ENCODE assay signal across 8 cellular contexts in genomic region chr1:36365310-36365895, GRCh38. TPM values are rescaled to one million over a fixed set of nuclear protein-coding genes. Genes with fewer than 3 reads are reported as not detected.
DNase-seq lines count a peak whose midpoint lies in the region; ATAC-seq and TF ChIP-seq lines count a peak whose summit lies in the region.

No MANE protein-coding gene starts in this region.

- peaks cover 60% of the 10 kb centered on the region for H3K4me1 Mint-ChIP-seq in activated naive CD4-positive, alpha-beta T cell treated with anti-CD3 and anti-CD28 coated beads, Interleukin-2, amount 10 ng/mL, durations not matched to agents 7 days and 5 days
- H3K4me1 Mint-ChIP-seq in activated naive CD8-positive, alpha-beta T cell treated with anti-CD3 and anti-CD28 coated beads, Interleukin-2, amount 50 U/mL, for 24 hours: peaks cover 45% of the 10 kb centered on the region

- peaks cover 7 to 47% (median 27%) of the 10 kb centered on the region in 4 donors for H3K4me1 ChIP-seq in transverse colon

- H3K27ac Mint-ChIP-seq in activated naive CD4-positive, alpha-beta T cell treated with anti-CD3 and anti-CD28 coated beads, Interleukin-2, amount 10 ng/mL, durations not matched to agents 7 days and 5 days: peak overlapping the region; percentile 96
- peak overlapping the region; percentile 44 for H3K27ac Mint-ChIP-seq in activated naive CD8-positive, alpha-beta T cell treated with anti-CD3 and anti-CD28 coated beads, Interleukin-2, amount 50 U/mL, for 24 hours

- intact Hi-C loops in transverse colon (cut with DNase I; ENCODE audit: low total_unique reads): no loop called here

- ATAC-seq in activated naive CD8-positive, alpha-beta T cell treated with anti-CD3 and anti-CD28 coated beads, Interleukin-2, amount 50 U/mL, for 24 hours: no peak
- no peak for ATAC-seq in GM21576 (IDR thresholded peaks at IDR 0.05; ENCODE audit: unreplicated experiment)
- ATAC-seq in HG02870 (IDR thresholded peaks at IDR 0.05; ENCODE audit: unreplicated experiment): no peak

- H3K27me3 ChIP-seq in layer of hippocampus (ENCODE audit: control insufficient read depth, insufficient read depth, low read length) (no peaks in the 10 kb centered on the region), transverse colon (no peaks in the 10 kb centered on the region)

- TF ChIP-seq CTCF in transverse colon (IDR thresholded peaks at IDR 0.05): no peak

- CTCF ChIA-PET in activated naive CD4-positive, alpha-beta T cell treated with anti-CD3 and anti-CD28 coated beads, Interleukin-2, amount 10 ng/mL, durations not matched to agents 7 days and 5 days (lab: Charles Lee): interaction anchor here (0.6 to 4.9 kb wide), 2 partner anchors 20 to 85 kb away, joined by 3 to 36 read pairs; partner anchors contain the start of genes OSCP1 and STK40

- no peak for TF ChIP-seq POLR2A in transverse colon (IDR thresholded peaks at IDR 0.05)

- no peaks in the 10 kb centered on the region for H3K9me3 Mint-ChIP-seq in activated naive CD4-positive, alpha-beta T cell treated with anti-CD3 and anti-CD28 coated beads, Interleukin-2, amount 10 ng/mL, durations not matched to agents 7 days and 5 days
- no peaks in the 10 kb centered on the region for H3K9me3 Mint-ChIP-seq in activated naive CD8-positive, alpha-beta T cell treated with anti-CD3 and anti-CD28 coated beads, Interleukin-2, amount 50 U/mL, for 24 hours

- TF ChIP-seq EP300 in transverse colon (IDR thresholded peaks at IDR 0.05; ENCODE audit: low read depth): no peak

- H3K27me3 Mint-ChIP-seq in activated naive CD4-positive, alpha-beta T cell treated with anti-CD3 and anti-CD28 coated beads, Interleukin-2, amount 10 ng/mL, durations not matched to agents 7 days and 5 days: no peaks in the 10 kb centered on the region
- H3K27me3 Mint-ChIP-seq in activated naive CD8-positive, alpha-beta T cell treated with anti-CD3 and anti-CD28 coated beads, Interleukin-2, amount 50 U/mL, for 24 hours: no peaks in the 10 kb centered on the region

- in situ Hi-C loops in transverse colon (cut with MboI; ENCODE audit: low pct_ligation_motif_present in 1 of 4, low pct_unique_long_range_greater_than_20kb in 1 of 4, low sequenced_read_pairs in 3 of 4): no loop called here

- H3K36me3 ChIP-seq in transverse colon: peaks cover 0 to 10% (median 3%) of the 10 kb centered on the region in 4 donors

- DNase-seq in activated naive CD4-positive, alpha-beta T cell treated with anti-CD3 and anti-CD28 coated beads, Interleukin-2, amount 10 ng/mL, durations not matched to agents 7 days and 5 days: no peak
- DNase-seq in activated naive CD4-positive, alpha-beta T cell treated with Interleukin-2 at 50 U/mL for 16 hours: no peak
- DNase-seq in activated naive CD8-positive, alpha-beta T cell treated with anti-CD3 and anti-CD28 coated beads, Interleukin-2, amount 50 U/mL, for 24 hours: no peak
- no peak for DNase-seq in transverse colon
- no peak for DNase-seq in COLO668 (lab: John Stamatoyannopoulos, UW; ENCODE audit: unreplicated experiment)

- H3K27ac ChIP-seq in layer of hippocampus (ENCODE audit: low read depth, low read length): peak overlapping the region; percentile 81
- peak overlapping the region; percentile 13 to 66 (median 54) for H3K27ac ChIP-seq in transverse colon

- 89 to 92% methylated on average over 1 of the region's 1 CpG for WGBS in transverse colon (ENCODE audit: low coverage in 1 of 2), 2 donors

- no peaks in the 10 kb centered on the region for H3K9me3 ChIP-seq in transverse colon

- no peak overlapping the region for H3K4me3 Mint-ChIP-seq in activated naive CD4-positive, alpha-beta T cell treated with anti-CD3 and anti-CD28 coated beads, Interleukin-2, amount 10 ng/mL, durations not matched to agents 7 days and 5 days
- no peak overlapping the region for H3K4me3 Mint-ChIP-seq in activated naive CD8-positive, alpha-beta T cell treated with anti-CD3 and anti-CD28 coated beads, Interleukin-2, amount 50 U/mL, for 24 hours

- no peak overlapping the region for H3K4me3 ChIP-seq in transverse colon

- peaks cover 35% of the 10 kb centered on the region for H3K36me3 Mint-ChIP-seq in activated naive CD4-positive, alpha-beta T cell treated with anti-CD3 and anti-CD28 coated beads, Interleukin-2, amount 10 ng/mL, durations not matched to agents 7 days and 5 days
- peaks cover 11% of the 10 kb centered on the region for H3K36me3 Mint-ChIP-seq in activated naive CD8-positive, alpha-beta T cell treated with anti-CD3 and anti-CD28 coated beads, Interleukin-2, amount 50 U/mL, for 24 hours (ENCODE audit: low read depth)

RNA-seq across cellular contexts. Expression of gene STK40, which starts 20.3 kb away (rescaled TPM):
- 100 to 1,000 TPM in 1 of 4 donors, 10 to 100 TPM in 3; 34.0 to 154 (median 44.3) TPM for total RNA-seq in transverse colon

RNA-seq across cellular contexts. Expression of gene LSM10, which starts 32.3 kb away (rescaled TPM):
- total RNA-seq in transverse colon: 10 to 100 TPM in 3 of 4 donors, not detected in 1; 25.4 to 59.8 (median 32.9) TPM

RNA-seq across cellular contexts. Expression of gene EVA1B, which starts 42.0 kb away (rescaled TPM):
- total RNA-seq in transverse colon: 10 to 100 TPM in 3 of 4 donors, 1 to 10 TPM in 1; 4.4 to 24.8 (median 10.4) TPM

RNA-seq across cellular contexts. Expression of gene SH3D21, which starts 59.2 kb away (rescaled TPM):
- total RNA-seq in transverse colon: 100 to 1,000 TPM in 1 of 4 donors, 10 to 100 TPM in 3; 12.7 to 143 (median 15.9) TPM
